13 cellular contexts compared by ENCODE assay signal in the genomic region with DNA sequence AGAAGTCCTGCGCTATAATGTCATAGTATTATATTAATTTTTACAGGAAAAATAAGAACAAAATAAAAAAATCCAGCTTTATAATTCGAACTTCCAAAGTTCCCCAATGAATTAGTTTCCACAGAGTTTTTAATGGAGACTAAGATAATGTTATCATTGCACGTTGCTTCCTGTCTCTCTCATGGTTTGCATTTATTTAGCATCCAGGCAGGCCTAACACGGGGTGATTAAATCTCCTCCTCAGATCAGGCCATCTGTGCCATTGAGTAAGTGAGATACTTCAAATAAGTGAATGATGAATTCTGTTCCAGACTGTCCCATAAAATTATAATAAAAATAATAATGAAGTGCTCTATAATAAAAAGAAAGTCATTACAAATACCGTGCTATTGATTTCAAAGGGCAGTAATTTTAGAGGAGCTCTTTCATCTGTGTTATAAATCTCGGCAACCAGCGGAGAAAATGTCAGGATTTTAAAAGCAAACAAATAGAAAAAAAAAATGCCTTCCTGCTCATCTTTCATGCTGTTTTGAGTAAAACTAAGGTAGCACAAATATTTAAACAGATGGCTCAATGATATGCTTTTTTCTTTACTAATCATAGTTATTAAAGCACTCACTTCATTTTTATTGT.
DNase-seq lines count a peak whose midpoint lies in the region; ATAC-seq, FAIRE-seq and TF ChIP-seq lines count a peak whose summit lies in the region.
"Had no signal": no experiment of that assay in that cellular context is flagged by ENCODE, and none has a peak within 500 bp of the region (broad histone marks: within the 10 kb centered on the region; RNA-seq: fewer than 3 reads in every experiment).

No MANE protein-coding gene starts in this region.

- no peak for ATAC-seq in A549
- no peak for ATAC-seq in activated CD8-positive, alpha-beta T cell treated with anti-CD3 and anti-CD28 coated beads, Interleukin-2, amount 10 ng/mL, durations not matched to agents 7 days and 5 days
- ATAC-seq: esophagus mucosa had no signal

- no peak for FAIRE-seq in A549 (lab: Jason Lieb, UNC)
- FAIRE-seq: GM18507 had no signal

- H3K4me3 ChIP-seq in A549, result no peak overlapping the region
- H3K4me3 ChIP-seq in HFF-Myc (replicated peaks; ENCODE audit: low read depth, low read length), result no peak overlapping the region
- no peak overlapping the region for H3K4me3 ChIP-seq in fibroblast of villous mesenchyme (ENCODE audit: low read depth, low read length)
- H3K4me3 ChIP-seq in dorsolateral prefrontal cortex, result peak overlapping the region in 26 of 59 donors; percentile 0 to 48 (median 14)
- H3K4me3 ChIP-seq: thyroid gland had no signal

- TF ChIP-seq EP300 in A549 (IDR thresholded peaks at IDR 0.05), result no peak

- no peak overlapping the region for H3K27ac ChIP-seq in A549
- H3K27ac ChIP-seq in dorsolateral prefrontal cortex, result peak overlapping the region in 23 of 59 donors; percentile 4 to 80 (median 36)
- H3K27ac ChIP-seq: thyroid gland had no signal

- CTCF ChIA-PET in A549 (lab: Yijun Ruan, JAX), result no interaction called here
- CTCF ChIA-PET in activated CD8-positive, alpha-beta T cell treated with anti-CD3 and anti-CD28 coated beads, Interleukin-2, amount 10 ng/mL, durations not matched to agents 7 days and 5 days (lab: Charles Lee), result no interaction called here

- 38% methylated on average over 7 of the region's 7 CpGs for WGBS in A549 (ENCODE audit: missing lambda C conversion rate)

- DNase-seq in A549 (ENCODE audit: low read depth in 1 of 2, low spot score in 1 of 2) (peak in 1 of 2 experiments; percentile 6), HFF-Myc (ENCODE audit: extremely low read depth, low read depth) (peak; percentile 22), NCI-H524 (lab: John Stamatoyannopoulos, UW) (peak; percentile 54 to 88), fibroblast of villous mesenchyme (ENCODE audit: low read depth) (peak; percentile 55), dorsolateral prefrontal cortex (no peak), glomerular visceral epithelial cell (ENCODE audit: extremely low spot score) (no peak), hypothalamus (lab: John Stamatoyannopoulos, UW) (no peak)
- DNase-seq in activated CD8-positive, alpha-beta T cell treated with anti-CD3 and anti-CD28 coated beads, Interleukin-2, amount 10 ng/mL, durations not matched to agents 7 days and 5 days, result no peak
- DNase-seq: activated naive CD4-positive, alpha-beta T cell treated with Interleukin-2 at 50 U/mL for 16 hours; thyroid gland had no signal

- H3K9me3 ChIP-seq in A549, result peaks cover 2% of the 10 kb centered on the region; the same call in 1 of the 3 replicates
- H3K9me3 ChIP-seq: thyroid gland had no signal

- no peak overlapping the region for H3K4me3 Mint-ChIP-seq in activated CD8-positive, alpha-beta T cell treated with anti-CD3 and anti-CD28 coated beads, Interleukin-2, amount 10 ng/mL, durations not matched to agents 7 days and 5 days
- H3K4me3 Mint-ChIP-seq: central memory CD8-positive, alpha-beta T cell had no signal

- H3K36me3 Mint-ChIP-seq in activated CD8-positive, alpha-beta T cell treated with anti-CD3 and anti-CD28 coated beads, Interleukin-2, amount 10 ng/mL, durations not matched to agents 7 days and 5 days (ENCODE audit: low read depth), result no peaks in the 10 kb centered on the region

- POLR2A ChIA-PET in A549 (lab: Yijun Ruan, JAX), result no interaction called here
- POLR2A ChIA-PET in activated CD8-positive, alpha-beta T cell treated with anti-CD3 and anti-CD28 coated beads, Interleukin-2, amount 10 ng/mL, durations not matched to agents 7 days and 5 days (lab: Charles Lee), result no interaction called here

- H3K4me2 ChIP-seq in A549, result peak overlapping the region; percentile 41

- TF ChIP-seq POLR2A in A549 (IDR thresholded peaks at IDR 0.05; ENCODE audit: low read length), result no peak

- H3K4me1 ChIP-seq in A549, result peaks cover 11% of the 10 kb centered on the region; the same call in 2 of the 3 replicates
- H3K4me1 ChIP-seq: thyroid gland had no signal

- H3K27me3 ChIP-seq in dorsolateral prefrontal cortex, result no peaks in the 10 kb centered on the region
- H3K27me3 ChIP-seq: thyroid gland had no signal

- intact Hi-C loops in dorsolateral prefrontal cortex (cut with DNase I), result no loop called here

- H3K4me1 Mint-ChIP-seq in activated CD8-positive, alpha-beta T cell treated with anti-CD3 and anti-CD28 coated beads, Interleukin-2, amount 10 ng/mL, durations not matched to agents 7 days and 5 days (ENCODE audit: low read depth), result no peaks in the 10 kb centered on the region
- H3K4me1 Mint-ChIP-seq: central memory CD8-positive, alpha-beta T cell had no signal

- peaks cover 4% of the 10 kb centered on the region for H3K9me3 Mint-ChIP-seq in activated CD8-positive, alpha-beta T cell treated with anti-CD3 and anti-CD28 coated beads, Interleukin-2, amount 10 ng/mL, durations not matched to agents 7 days and 5 days (ENCODE audit: insufficient read depth)

- TF ChIP-seq CTCF in A549 (IDR thresholded peaks at IDR 0.05), result no peak
- TF ChIP-seq CTCF in HFF-Myc (IDR thresholded peaks at IDR 0.05; ENCODE audit: low read depth, low read length, missing control alignments), result no peak
- no peak for TF ChIP-seq CTCF in fibroblast of villous mesenchyme (IDR thresholded peaks at IDR 0.05; ENCODE audit: insufficient read depth, low read depth, low read length)
- TF ChIP-seq CTCF in dorsolateral prefrontal cortex (IDR thresholded peaks at IDR 0.05 in 54 of 56, conservative IDR thresholded peaks at IDR 0.05 in 2 of 56; ENCODE audit: low read depth in 1 of 56, partially characterized antibody in 56 of 56), result no peak

- no peaks in the 10 kb centered on the region for H3K27me3 Mint-ChIP-seq in activated CD8-positive, alpha-beta T cell treated with anti-CD3 and anti-CD28 coated beads, Interleukin-2, amount 10 ng/mL, durations not matched to agents 7 days and 5 days (ENCODE audit: low read depth)
- H3K27me3 Mint-ChIP-seq: central memory CD8-positive, alpha-beta T cell had no signal

- H3K27ac Mint-ChIP-seq in activated CD8-positive, alpha-beta T cell treated with anti-CD3 and anti-CD28 coated beads, Interleukin-2, amount 10 ng/mL, durations not matched to agents 7 days and 5 days, result no peak overlapping the region

- TF ChIP-seq RAD21 in A549 (conservative IDR thresholded peaks at IDR 0.05 in 1 of 2, IDR thresholded peaks at IDR 0.05 in 1 of 2), result no peak

TF ChIP-seq in A549, 52 proteins besides CTCF, POLR2A, EP300 and RAD21 (continues in another document):
- TF ChIP-seq CBX2 (IDR thresholded peaks at IDR 0.05; ENCODE audit: borderline replicate concordance, low read depth) (no peak), RFX5 (IDR thresholded peaks at IDR 0.05) (no peak), FOXS1 (CRISPR knock-in tag; IDR thresholded peaks at IDR 0.05) (no peak), REST (IDR thresholded peaks at IDR 0.05) (no peak), GATA3 (IDR thresholded peaks at IDR 0.05; ENCODE audit: borderline replicate concordance) (no peak), CHD2 (IDR thresholded peaks at IDR 0.05; ENCODE audit: low read length, partially characterized antibody) (no peak), BHLHE40 (IDR thresholded peaks at IDR 0.05; ENCODE audit: low read depth, low read length) (no peak)
- TF ChIP-seq, protein P1, sequence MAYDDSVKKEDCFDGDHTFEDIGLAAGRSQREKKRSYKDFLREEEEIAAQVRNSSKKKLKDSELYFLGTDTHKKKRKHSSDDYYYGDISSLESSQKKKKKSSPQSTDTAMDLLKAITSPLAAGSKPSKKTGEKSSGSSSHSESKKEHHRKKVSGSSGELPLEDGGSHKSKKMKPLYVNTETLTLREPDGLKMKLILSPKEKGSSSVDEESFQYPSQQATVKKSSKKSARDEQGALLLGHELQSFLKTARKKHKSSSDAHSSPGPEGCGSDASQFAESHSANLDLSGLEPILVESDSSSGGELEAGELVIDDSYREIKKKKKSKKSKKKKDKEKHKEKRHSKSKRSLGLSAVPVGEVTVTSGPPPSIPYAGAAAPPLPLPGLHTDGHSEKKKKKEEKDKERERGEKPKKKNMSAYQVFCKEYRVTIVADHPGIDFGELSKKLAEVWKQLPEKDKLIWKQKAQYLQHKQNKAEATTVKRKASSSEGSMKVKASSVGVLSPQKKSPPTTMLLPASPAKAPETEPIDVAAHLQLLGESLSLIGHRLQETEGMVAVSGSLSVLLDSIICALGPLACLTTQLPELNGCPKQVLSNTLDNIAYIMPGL (CRISPR knock-in tag; IDR thresholded peaks at IDR 0.05; ENCODE audit: borderline replicate concordance), result no peak
- TF ChIP-seq, protein P2, sequence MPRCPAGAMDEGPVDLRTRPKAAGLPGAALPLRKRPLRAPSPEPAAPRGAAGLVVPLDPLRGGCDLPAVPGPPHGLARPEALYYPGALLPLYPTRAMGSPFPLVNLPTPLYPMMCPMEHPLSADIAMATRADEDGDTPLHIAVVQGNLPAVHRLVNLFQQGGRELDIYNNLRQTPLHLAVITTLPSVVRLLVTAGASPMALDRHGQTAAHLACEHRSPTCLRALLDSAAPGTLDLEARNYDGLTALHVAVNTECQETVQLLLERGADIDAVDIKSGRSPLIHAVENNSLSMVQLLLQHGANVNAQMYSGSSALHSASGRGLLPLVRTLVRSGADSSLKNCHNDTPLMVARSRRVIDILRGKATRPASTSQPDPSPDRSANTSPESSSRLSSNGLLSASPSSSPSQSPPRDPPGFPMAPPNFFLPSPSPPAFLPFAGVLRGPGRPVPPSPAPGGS (IDR thresholded peaks at IDR 0.05), result no peak

Comparison
In these comparisons a context has a peak if more than half of its experiments do, and no peak if none do; other contexts are left out.
1. DNase-seq: peak in HFF-Myc (single experiment), NCI-H524 (2 of 2) and fibroblast of villous mesenchyme (single experiment); none in activated CD8-positive, alpha-beta T cell treated with anti-CD3 and anti-CD28 coated beads, Interleukin-2, amount 10 ng/mL, durations not matched to agents 7 days and 5 days (single experiment), dorsolateral prefrontal cortex (0 of 10), glomerular visceral epithelial cell (single experiment) and hypothalamus (0 of 51).